ENCODE assay signal across 8 cellular contexts in the genomic region with DNA sequence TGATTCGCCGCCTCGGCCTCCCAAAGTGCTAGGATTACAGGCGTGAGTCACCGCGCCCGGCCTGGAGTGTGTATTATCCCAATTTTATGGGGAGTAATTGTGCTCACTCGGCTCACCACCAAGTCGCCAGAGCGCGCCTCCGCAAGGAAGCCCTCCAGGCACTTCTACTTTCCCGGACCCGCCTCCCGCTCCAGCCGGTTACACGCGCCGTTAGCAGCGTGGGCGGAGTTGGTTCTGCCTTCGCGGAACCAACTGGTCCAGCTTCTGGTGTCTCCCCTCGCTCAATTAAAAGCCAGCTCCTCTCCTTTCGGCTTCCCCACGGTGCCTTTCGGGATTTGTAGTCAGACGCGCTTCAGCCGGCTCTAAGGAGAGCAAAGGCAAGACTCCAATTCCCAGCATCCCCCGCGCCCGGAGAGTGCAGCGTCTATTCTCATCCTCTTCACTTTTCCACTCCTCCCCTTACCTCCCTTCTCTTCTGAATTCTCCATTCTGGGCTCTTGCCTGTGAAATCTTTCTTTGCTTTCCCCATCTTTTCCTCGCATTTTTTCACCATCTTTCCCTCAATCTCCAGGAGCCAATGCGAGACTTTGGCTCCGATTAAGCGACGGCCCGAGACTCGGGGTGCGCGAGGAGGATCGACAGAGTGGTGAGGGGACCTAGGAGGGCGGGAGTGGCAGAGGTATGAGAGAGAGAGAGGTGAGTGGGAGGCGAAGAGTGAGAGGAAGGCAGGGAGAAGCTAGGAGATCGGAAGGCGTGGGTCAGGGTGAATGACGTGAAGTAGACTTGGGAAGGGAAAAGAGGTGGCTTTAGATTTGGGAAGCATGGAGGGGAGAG. TPM values are rescaled to one million over a fixed set of nuclear protein-coding genes. Genes with fewer than 3 reads are reported as not detected.
DNase-seq lines count a peak whose midpoint lies in the region; ATAC-seq, FAIRE-seq and TF ChIP-seq lines count a peak whose summit lies in the region.

A gene (plus strand): TSS at position 450 of the 834 bp plus-strand sequence.

- H3K9me3 ChIP-seq in IMR-90 (ENCODE audit: control insufficient read depth, insufficient read depth, low read length) (no peaks in the 10 kb centered on the region), endothelial cell of umbilical vein (replicated peaks; ENCODE audit: control insufficient read depth, insufficient read depth, low read length) (no peaks in the 10 kb centered on the region)

- H3K79me1 ChIP-seq in IMR-90 (ENCODE audit: low read depth in 1 of 2, low read length in 2 of 2) = peaks cover 13 to 19% of the 10 kb centered on the region in 2 experiments

- in situ Hi-C loops in IMR-90 (cut with MboI; ENCODE audit: low sequenced_read_pairs) = no loop called here

- peak within 1 kb of the TSS; percentile 96 for H3K14ac ChIP-seq in IMR-90 (replicated peaks; ENCODE audit: low read depth, low read length)

- dilution Hi-C loops in IMR-90 (cut with HindIII; ENCODE audit: low sequenced_read_pairs, unreplicated experiment) = no loop called here
- dilution Hi-C loops in endothelial cell of umbilical vein (cut with MboI; ENCODE audit: extremely low pct_ligation_motif_present, low sequenced_read_pairs) = no loop called here

- peak within 1 kb of the TSS; percentile 24; the same call in 1 of the 2 replicates for H3K18ac ChIP-seq in IMR-90 (ENCODE audit: low read depth, low read length)

- H2BK120ac ChIP-seq in IMR-90 (ENCODE audit: low read depth, low read length) = no peak within 1 kb of the TSS

- H2AFZ ChIP-seq in IMR-90 (replicated peaks; ENCODE audit: low read length, poor library complexity) = peak within 1 kb of the TSS; percentile 96
- H2AFZ ChIP-seq in endothelial cell of umbilical vein (ENCODE audit: low read depth, low read length) = peak within 1 kb of the TSS; percentile 91

- H3K4me1 ChIP-seq in IMR-90 (ENCODE audit: control insufficient read depth, insufficient read depth, low read length) = peaks cover 5% of the 10 kb centered on the region
- peaks cover 9% of the 10 kb centered on the region for H3K4me1 ChIP-seq in endothelial cell of umbilical vein (ENCODE audit: control insufficient read depth, extremely low read depth, insufficient read depth, low read length)

- FAIRE-seq in D721Med (lab: Jason Lieb, UNC) (no peak), endothelial cell of umbilical vein (lab: Jason Lieb, UNC) (peak; percentile 99)

- peak within 1 kb of the TSS; percentile 96 for H3K4ac ChIP-seq in IMR-90 (ENCODE audit: low read depth, low read length)

- H2BK15ac ChIP-seq in IMR-90 (ENCODE audit: low read depth, low read length) = no peak within 1 kb of the TSS

- H4K8ac ChIP-seq in IMR-90 (ENCODE audit: low read depth in 2 of 2, low read length in 2 of 2) = peak within 1 kb of the TSS; percentile 86 to 95

- H3K27ac ChIP-seq in IMR-90 (ENCODE audit: insufficient read depth, low read length) (peak within 1 kb of the TSS; percentile 77), endothelial cell of umbilical vein (ENCODE audit: insufficient read depth, low read depth, low read length) (peak within 1 kb of the TSS; percentile 7)

- H3K79me2 ChIP-seq in endothelial cell of umbilical vein (ENCODE audit: control insufficient read depth, insufficient read depth, low read length) = peaks cover 14% of the 10 kb centered on the region

- no peak within 1 kb of the TSS for H2BK20ac ChIP-seq in IMR-90 (ENCODE audit: low read depth, low read length)

- DNase-seq in D721Med (ENCODE audit: insufficient read length, low spot score) (peak; percentile 81), IMR-90 (peak; percentile 98), OCI-M1 (lab: John Stamatoyannopoulos, UW) (peak; percentile 100), activated T-cell treated with anti-CD3 and anti-CD28 coated beads for 24 hours (ENCODE audit: low read depth) (peak; percentile 95), endothelial cell of umbilical vein (ENCODE audit: low read depth, low spot score) (peak; percentile 99), middle frontal gyrus (ENCODE audit: extremely low spot score, low spot score) (peak; percentile 95)
- DNase-seq in stimulated activated CD8-positive, alpha-beta memory T cell treated with anti-CD3 and anti-CD28 coated beads, Interleukin-2, amount 100 ng/mL, for 48 hours (ENCODE audit: low read depth in 2 of 2) = peak; percentile 89 to 93

- WGBS in IMR-90 (ENCODE audit: extremely low coverage in 2 of 2, insufficient read length in 1 of 2), 2 experiments = 1% methylated on average over 16 of the region's 49 CpGs; no CpG with 5 or more reads in 1 of the 2 experiments

- CTCF ChIA-PET in IMR-90 (lab: Yijun Ruan, JAX) = interaction anchor here (1.0 to 2.5 kb wide), 2 partner anchors 79 to 172 kb away, joined by 4 to 8 read pairs; no protein-coding TSS in a partner anchor
- CTCF ChIA-PET in endothelial cell of umbilical vein (lab: Charles Lee) = interaction anchor here (0.6 to 4.5 kb wide), 10 partner anchors 9 to 207 kb away, joined by 3 to 18 read pairs (median 4); a partner anchor contains a TSS

- H3K56ac ChIP-seq in IMR-90 (ENCODE audit: extremely low read depth, insufficient read depth, low read length) = peak within 1 kb of the TSS; percentile 56

- ATAC-seq in GM21528 (IDR thresholded peaks at IDR 0.05; ENCODE audit: low FRiP score, unreplicated experiment) (peak; percentile 81), IMR-90 (ENCODE audit: low read depth) (peak; percentile 99)

- peak within 1 kb of the TSS; percentile 87 for H4K5ac ChIP-seq in IMR-90 (ENCODE audit: low read depth, low read length)

- TF ChIP-seq CTCF in D721Med (IDR thresholded peaks at IDR 0.05; ENCODE audit: insufficient read depth, missing control alignments) = no peak
- no peak for TF ChIP-seq CTCF in IMR-90 (conservative IDR thresholded peaks at IDR 0.05; ENCODE audit: low read depth, low read length)
- no peak for TF ChIP-seq CTCF in endothelial cell of umbilical vein (IDR thresholded peaks at IDR 0.05; ENCODE audit: extremely low read depth in 1 of 2, insufficient read depth in 1 of 2, low read depth in 1 of 2, low read length in 2 of 2)

- H3K36me3 ChIP-seq in IMR-90 (ENCODE audit: control insufficient read depth, insufficient read depth, low read length) (peaks cover 14% of the 10 kb centered on the region), endothelial cell of umbilical vein (ENCODE audit: control insufficient read depth in 2 of 2, extremely low read depth in 1 of 2, insufficient read depth in 2 of 2, low read length in 2 of 2) (peaks cover 7 to 25% of the 10 kb centered on the region in 2 experiments)

- no peak for TF ChIP-seq POLR2A in IMR-90 (IDR thresholded peaks at IDR 0.05; ENCODE audit: low read depth, low read length)
- TF ChIP-seq POLR2A in endothelial cell of umbilical vein (IDR thresholded peaks at IDR 0.05; ENCODE audit: low read depth, low read length) = no peak

- BruUV-seq in IMR-90 (replicated peaks; lab: Mats Ljungman, UMichigan) = no TSS peak
- TSS peak; percentile 19 for BruUV-seq in endothelial cell of umbilical vein (replicated peaks; lab: Mats Ljungman, UMichigan)

- POLR2A ChIA-PET in IMR-90 (lab: Charles Lee; ENCODE audit: unreplicated experiment) (interaction anchor here (1.0 kb wide), 1 partner anchor 126 kb away, joined by 3 read pairs; no protein-coding TSS in a partner anchor), endothelial cell of umbilical vein (lab: Charles Lee) (interaction anchor here (0.6 kb wide), 1 partner anchor 210 kb away, joined by 4 read pairs; no protein-coding TSS in a partner anchor)

- H3K27me3 ChIP-seq in IMR-90 (ENCODE audit: control insufficient read depth, insufficient read depth, low read length) (no peaks in the 10 kb centered on the region), endothelial cell of umbilical vein (ENCODE audit: control insufficient read depth in 2 of 2, insufficient read depth in 2 of 2, low read length in 2 of 2) (no peaks in the 10 kb centered on the region)

- peak within 1 kb of the TSS; percentile 69 for H2AK5ac ChIP-seq in IMR-90 (ENCODE audit: low read depth, low read length)

- H3K4me2 ChIP-seq in IMR-90 (ENCODE audit: low read depth, low read length) (peak within 1 kb of the TSS; percentile 86), endothelial cell of umbilical vein (ENCODE audit: insufficient read depth, low read length) (peak within 1 kb of the TSS; percentile 86)

- H4K91ac ChIP-seq in IMR-90 (ENCODE audit: insufficient read depth, low read depth, low read length) = peak within 1 kb of the TSS; percentile 79

- H4K20me1 ChIP-seq in IMR-90 (ENCODE audit: insufficient read depth, low read length) (no peaks in the 10 kb centered on the region), endothelial cell of umbilical vein (replicated peaks; ENCODE audit: control insufficient read depth, extremely low read depth, insufficient read depth, low read length) (no peaks in the 10 kb centered on the region)

- TF ChIP-seq RAD21 in IMR-90 (IDR thresholded peaks at IDR 0.05; ENCODE audit: low read length) = peak; percentile 15; the same call in 1 of the 2 replicates

- H3K4me3 ChIP-seq in IMR-90 (ENCODE audit: insufficient read depth, low read depth, low read length) (peak within 1 kb of the TSS; percentile 96), endothelial cell of umbilical vein (replicated peaks in 1 of 3; ENCODE audit: insufficient read depth in 1 of 3, low read depth in 1 of 3, low read length in 3 of 3) (peak within 1 kb of the TSS; percentile 94 to 96 (median 94))

- peak within 1 kb of the TSS; percentile 78 for H2BK5ac ChIP-seq in IMR-90 (ENCODE audit: low read depth, low read length, poor library complexity, severe bottlenecking)

- intact Hi-C loops in IMR-90 (cut with micrococcal nuclease) (loop anchor here (1.0 kb wide), 1 partner anchor 80 kb away; no protein-coding TSS in a partner anchor), endothelial cell of umbilical vein (cut with micrococcal nuclease) (no loop called here)

- H3K9ac ChIP-seq in IMR-90 (ENCODE audit: low read depth, low read length) = peak within 1 kb of the TSS; percentile 95
- H3K9ac ChIP-seq in endothelial cell of umbilical vein (replicated peaks; ENCODE audit: extremely low read depth, insufficient read depth, low read length) = peak within 1 kb of the TSS; percentile 69

- peak within 1 kb of the TSS; percentile 96 for H2AK9ac ChIP-seq in IMR-90 (replicated peaks; ENCODE audit: low read depth, low read length, poor library complexity)

- H3K9me1 ChIP-seq in IMR-90 (ENCODE audit: insufficient read depth, low read length) (no peaks in the 10 kb centered on the region), endothelial cell of umbilical vein (replicated peaks; ENCODE audit: control insufficient read depth, extremely low read depth, insufficient read depth, low read length) (no peaks in the 10 kb centered on the region)

- H3K23ac ChIP-seq in IMR-90 (ENCODE audit: low read depth, low read length) = peak within 1 kb of the TSS; percentile 80

RNA-seq across cellular contexts. Expression of the gene that starts here (rescaled TPM):
- total RNA-seq in IMR-90 (2012; rRNA removed) (6.9 and 13.4 TPM in 2 replicates), endothelial cell of umbilical vein (51.0 and 52.6 TPM in 2 replicates)
- polyA plus RNA-seq in IMR-90 (2012; rRNA removed) (29.5 and 30.8 TPM in 2 replicates), endothelial cell of umbilical vein (40.5 and 40.8 TPM in 2 replicates)
- 19.0 and 20.5 TPM in 2 replicates for polyA plus RNA-seq in IMR-90 (2012; cell fraction: cytosol; rRNA removed)
- polyA plus RNA-seq in IMR-90 (2012; cell fraction: nucleus; rRNA removed; ENCODE audit: low replicate concordance) = 90.6 and 118 TPM in 2 replicates
- 32.2 and 35.5 TPM in 2 replicates for polyA plus RNA-seq in endothelial cell of umbilical vein (2011; cell fraction: cytosol; rRNA removed)
- polyA plus RNA-seq in endothelial cell of umbilical vein (2011; cell fraction: nucleus; rRNA removed) = 184 and 233 TPM in 2 replicates
- 30.4 and 34.4 TPM in 2 replicates for polyA plus RNA-seq in endothelial cell of umbilical vein (2012)
- polyA minus RNA-seq in endothelial cell of umbilical vein = 43.1 and 55.4 TPM in 2 replicates
- polyA minus RNA-seq in endothelial cell of umbilical vein (2011; cell fraction: cytosol; rRNA and poly(A)+ RNA removed) = 9.6 TPM
- 29.4 and 32.4 TPM in 2 replicates for polyA minus RNA-seq in endothelial cell of umbilical vein (2011; cell fraction: nucleus; rRNA and poly(A)+ RNA removed)

Comparison
In these comparisons a context has a peak if more than half of its experiments do, and no peak if none do; other contexts are left out.
1. Peak in every context shown above with its lines: DNase-seq, ATAC-seq, H3K4me3 ChIP-seq and H3K27ac ChIP-seq.